ENCODE assay signal across 8 cellular contexts in genomic region chr6:43636312-43636667, GRCh38. TPM values are rescaled to one million over a fixed set of nuclear protein-coding genes. Genes with fewer than 3 reads are reported as not detected.
A peak's percentile ranks its signal among the peaks of the same experiment; 100 is the strongest.
DNase-seq lines count a peak whose midpoint lies in the region; ATAC-seq, FAIRE-seq and TF ChIP-seq lines count a peak whose summit lies in the region.

No MANE protein-coding gene starts in this region.

- peaks cover 15% of the 10 kb centered on the region for H3K36me3 Mint-ChIP-seq in type B pancreatic cell

- H3K4me1 ChIP-seq in KMS-11 (ENCODE audit: low read depth, poor library complexity, severe bottlenecking) (peaks cover 33% of the 10 kb centered on the region), K562 (replicated peaks in 1 of 2; ENCODE audit: control insufficient read depth in 2 of 2, insufficient read depth in 2 of 2, low read length in 2 of 2) (peaks cover 51 to 63% of the 10 kb centered on the region in 2 experiments), left lung (peaks cover 9 to 50% of the 10 kb centered on the region in 2 donors)

- no peak for TF ChIP-seq CTCF in KMS-11 (conservative IDR thresholded peaks at IDR 0.05; ENCODE audit: low read depth, low read length)
- no peak for TF ChIP-seq CTCF in K562 (IDR thresholded peaks at IDR 0.05 in 2 of 3, conservative IDR thresholded peaks at IDR 0.05 in 1 of 3; ENCODE audit: insufficient read depth in 2 of 3, low read depth in 1 of 3, low read length in 3 of 3)
- no peak for TF ChIP-seq CTCF in left lung (IDR thresholded peaks at IDR 0.05)
- no peak for TF ChIP-seq CTCF in type B pancreatic cell (conservative IDR thresholded peaks at IDR 0.05)

- H3K36me3 ChIP-seq in KMS-11 (ENCODE audit: insufficient read depth) (peaks cover 12% of the 10 kb centered on the region; the same call in 1 of the 2 replicates), K562 (ENCODE audit: control insufficient read depth, insufficient read depth, low read length) (peaks cover 46% of the 10 kb centered on the region), left lung (peaks cover 0 to 43% of the 10 kb centered on the region in 2 donors)

- peak overlapping the region; percentile 50; the same call in 1 of the 2 replicates for H3K27ac ChIP-seq in KMS-11
- peak overlapping the region; percentile 93 for H3K27ac ChIP-seq in K562 (ENCODE audit: extremely low read depth, low read depth, low read length)
- peak overlapping the region; percentile 29 to 79 for H3K27ac ChIP-seq in left lung

- FAIRE-seq in K562 (lab: Jason Lieb, UNC) = peak; percentile 11

- no peaks in the 10 kb centered on the region for H3K9me1 ChIP-seq in K562 (ENCODE audit: control insufficient read depth, insufficient read depth, low read length)

- H3K27me3 Mint-ChIP-seq in type B pancreatic cell = no peaks in the 10 kb centered on the region

- peak overlapping the region; percentile 100 for H3K4me3 Mint-ChIP-seq in type B pancreatic cell

- no peak overlapping the region for H3K4me3 ChIP-seq in KMS-11 (IDR thresholded peaks at IDR 0.05; ENCODE audit: insufficient read depth, low read depth, low read length)
- H3K4me3 ChIP-seq in K562 = peak overlapping the region; percentile 75
- H3K4me3 ChIP-seq in left lung = peak overlapping the region; percentile 64 to 80

- no TSS peak for BruUV-seq in K562 (replicated peaks; lab: Mats Ljungman, UMichigan)

- TF ChIP-seq RAD21 in K562 (CRISPR knock-in tag; conservative IDR thresholded peaks at IDR 0.05 in 1 of 2, IDR thresholded peaks at IDR 0.05 in 1 of 2) = no peak

- H3K4me2 ChIP-seq in KMS-11 (peak overlapping the region; percentile 92), K562 (ENCODE audit: insufficient read depth, low read length) (peak overlapping the region; percentile 98)

- ATAC-seq in GM18511 (IDR thresholded peaks at IDR 0.05; ENCODE audit: unreplicated experiment) (peak; percentile 21), K562 (peak; percentile 18), left lung (peak; percentile 50)

- POLR2A ChIA-PET in K562 (lab: Yijun Ruan, JAX) = interaction anchor here (0.6 to 11.8 kb wide), 13 partner anchors 7 to 138 kb away, joined by 3 to 206 read pairs (median 4); partner anchors contain the start of gene RSPH9

- 1% methylated on average over 7 of the region's 7 CpGs for WGBS in K562 (ENCODE audit: insufficient coverage, low coverage, missing lambda C conversion rate)

- intact Hi-C loops in K562 (cut with micrococcal nuclease) (loop anchor here (10.0 kb wide), 1 partner anchor 589 kb away; the partner anchor contains the start of gene SLC29A1), left lung (cut with DNase I) (no loop called here)

- in situ Hi-C loops in K562 (cut with MboI) = no loop called here

- H3K9ac ChIP-seq in KMS-11 = peak overlapping the region; percentile 75; the same call in 1 of the 2 replicates
- peak overlapping the region; percentile 92 to 99 for H3K9ac ChIP-seq in K562 (ENCODE audit: insufficient read depth in 1 of 2, low read depth in 2 of 2, low read length in 2 of 2)

- DNase-seq in K562 (ENCODE audit: extremely low read depth in 1 of 4, low spot score in 3 of 4) (peak in 1 of 4 experiments; percentile 43), left lung (no peak), type B pancreatic cell (ENCODE audit: extremely low spot score, unreplicated experiment) (no peak), NCI-H1694 (lab: John Stamatoyannopoulos, UW) (no peak), T1000 (lab: John Stamatoyannopoulos, UW) (no peak), HCEC 1CT (no peak)

- no peak for TF ChIP-seq POLR2A in K562 (conservative IDR thresholded peaks at IDR 0.05)

- no peaks in the 10 kb centered on the region for H3K9me3 Mint-ChIP-seq in type B pancreatic cell

- H3K79me2 ChIP-seq in KMS-11 (ENCODE audit: insufficient read depth, low read depth) = peaks cover 35% of the 10 kb centered on the region
- H3K79me2 ChIP-seq in K562 (ENCODE audit: control insufficient read depth, insufficient read depth, low read length) = peaks cover 61% of the 10 kb centered on the region

- peak overlapping the region; percentile 92 for H3K27ac Mint-ChIP-seq in type B pancreatic cell

- H3K27me3 ChIP-seq in KMS-11 (ENCODE audit: insufficient read depth, low read depth) (no peaks in the 10 kb centered on the region), K562 (ENCODE audit: control insufficient read depth in 2 of 2, insufficient read depth in 2 of 2, low read length in 2 of 2) (no peaks in the 10 kb centered on the region; a peak in 1 of 5 replicates), left lung (no peaks in the 10 kb centered on the region)

- H4K20me1 ChIP-seq in KMS-11 (ENCODE audit: insufficient read depth) = no peaks in the 10 kb centered on the region
- H4K20me1 ChIP-seq in K562 (replicated peaks; ENCODE audit: control insufficient read depth, insufficient read depth, low read length) = peaks cover 14% of the 10 kb centered on the region

- TF ChIP-seq EP300 in K562 (IDR thresholded peaks at IDR 0.05; ENCODE audit: low read length) = no peak

- H3K4me1 Mint-ChIP-seq in type B pancreatic cell (ENCODE audit: unreplicated experiment) = peaks cover 42% of the 10 kb centered on the region

- H3K9me3 ChIP-seq in K562 (replicated peaks; ENCODE audit: control insufficient read depth, insufficient read depth, low read depth, low read length) (no peaks in the 10 kb centered on the region), left lung (no peaks in the 10 kb centered on the region)

- CTCF ChIA-PET in K562 (lab: Yijun Ruan, JAX; ENCODE audit: low intra/inter-chr PET ratio) = no interaction called here

- peak overlapping the region; percentile 96; the same call in 1 of the 2 replicates for H2AFZ ChIP-seq in KMS-11 (ENCODE audit: low read depth)
- H2AFZ ChIP-seq in K562 (ENCODE audit: low read depth, low read length) = peak overlapping the region; percentile 94; the same call in 1 of the 2 replicates

RNA-seq across cellular contexts. Expression of gene MAD2L1BP, which starts 0.7 kb away (rescaled TPM):
- total RNA-seq in K562 (2011; cell fraction: chromatin; rRNA removed; ENCODE audit: low replicate concordance) = 89.9 and 155 TPM in 2 replicates
- 95.9 and 115 TPM in 2 replicates for total RNA-seq in K562 (2011; cell fraction: nucleolus; rRNA removed)
- total RNA-seq in K562 (2011; cell fraction: nucleoplasm; rRNA removed) = 87.8 and 100 TPM in 2 replicates
- total RNA-seq in K562 (2014; rRNA removed) = 69.7 and 78.1 TPM in 2 replicates
- 73.8 and 76.7 TPM in 2 replicates for total RNA-seq in K562 (2014; rRNA removed; fragmentation: Illumina TruSeq; extraction: Trizol)
- 73.2 and 75.1 TPM in 2 replicates for total RNA-seq in K562 (2015; rRNA removed; fragmentation: Illumina TruSeq; extraction: Trizol)
- 71.5 and 77.4 TPM in 2 replicates for total RNA-seq in K562 (2021)
- 120 TPM in 2 replicates for polyA plus RNA-seq in K562 (2011; rRNA removed)
- polyA plus RNA-seq in K562 (2011; cell fraction: cytosol; rRNA removed) = 173 and 183 TPM in 2 replicates
- polyA plus RNA-seq in K562 (2011; cell fraction: nucleus; rRNA removed) = 62.0 and 78.0 TPM in 2 replicates
- polyA plus RNA-seq in K562 (2012) = 49.6 and 65.4 TPM in 2 replicates
- 113 and 116 TPM in 2 replicates for polyA plus RNA-seq in K562 (2014; fragmentation: Illumina TruSeq; extraction: Trizol)
- polyA plus RNA-seq in K562 (2014; fragmentation: Nextera tagmentation; extraction: Ambion mirVana) = 100 to 1,000 TPM; 241 to 321 TPM
- 102 and 111 TPM in 2 replicates for polyA plus RNA-seq in K562 (2014; rRNA removed)
- 73.9 and 74.5 TPM in 2 replicates for polyA minus RNA-seq in K562 (2011; rRNA and poly(A)+ RNA removed)
- 33.5 and 38.0 TPM in 2 replicates for polyA minus RNA-seq in K562 (2011; cell fraction: cytosol; rRNA and poly(A)+ RNA removed)
- polyA minus RNA-seq in K562 (2011; cell fraction: nucleus; rRNA and poly(A)+ RNA removed) = 18.2 and 39.4 TPM in 2 replicates
- total RNA-seq in left lung = 10 to 100 TPM; 19.3 to 24.6 TPM
- total RNA-seq in type B pancreatic cell (ENCODE audit: low replicate concordance) = 33.3 and 40.0 TPM in 2 replicates

RNA-seq across cellular contexts. Expression of gene GTPBP2, which starts 7.2 kb away (rescaled TPM):
- total RNA-seq in K562 (2011; cell fraction: chromatin; rRNA removed; ENCODE audit: low replicate concordance) = 558 and 907 TPM in 2 replicates
- 446 and 460 TPM in 2 replicates for total RNA-seq in K562 (2011; cell fraction: nucleolus; rRNA removed)
- total RNA-seq in K562 (2011; cell fraction: nucleoplasm; rRNA removed) = 547 and 636 TPM in 2 replicates
- total RNA-seq in K562 (2014; rRNA removed) = 111 and 127 TPM in 2 replicates
- 92.5 and 99.4 TPM in 2 replicates for total RNA-seq in K562 (2014; rRNA removed; fragmentation: Illumina TruSeq; extraction: Trizol)
- total RNA-seq in K562 (2015; rRNA removed; fragmentation: Illumina TruSeq; extraction: Trizol) = 68.8 and 71.1 TPM in 2 replicates
- 121 and 162 TPM in 2 replicates for total RNA-seq in K562 (2021)
- polyA plus RNA-seq in K562 (2011; rRNA removed) = 184 and 259 TPM in 2 replicates
- polyA plus RNA-seq in K562 (2011; cell fraction: cytosol; rRNA removed) = 167 and 217 TPM in 2 replicates
- 1,016 and 1,080 TPM in 2 replicates for polyA plus RNA-seq in K562 (2011; cell fraction: nucleus; rRNA removed)
- 101 and 429 TPM in 2 replicates for polyA plus RNA-seq in K562 (2012)
- polyA plus RNA-seq in K562 (2014; fragmentation: Illumina TruSeq; extraction: Trizol) = 162 and 169 TPM in 2 replicates
- polyA plus RNA-seq in K562 (2014; fragmentation: Nextera tagmentation; extraction: Ambion mirVana) = 10 to 100 TPM; 48.4 to 60.9 TPM
- 171 and 196 TPM in 2 replicates for polyA plus RNA-seq in K562 (2014; rRNA removed)
- 87.3 and 97.4 TPM in 2 replicates for polyA minus RNA-seq in K562 (2011; rRNA and poly(A)+ RNA removed)
- 46.5 and 62.7 TPM in 2 replicates for polyA minus RNA-seq in K562 (2011; cell fraction: cytosol; rRNA and poly(A)+ RNA removed)
- polyA minus RNA-seq in K562 (2011; cell fraction: nucleus; rRNA and poly(A)+ RNA removed) = 121 and 183 TPM in 2 replicates
- total RNA-seq in left lung = 10 to 100 TPM; 58.6 to 73.0 TPM
- total RNA-seq in type B pancreatic cell (ENCODE audit: low replicate concordance) = 48.6 and 77.6 TPM in 2 replicates

RNA-seq across cellular contexts. Expression of gene RSPH9, which starts 8.5 kb away (rescaled TPM):
- total RNA-seq in K562 (2011; cell fraction: chromatin; rRNA removed; ENCODE audit: low replicate concordance) = 0.32 TPM in 1 of 2 replicates, not detected in the other
- total RNA-seq in K562 (2011; cell fraction: nucleolus; rRNA removed) = 0.17 TPM in 1 of 2 replicates, not detected in the other
- total RNA-seq in K562 (2011; cell fraction: nucleoplasm; rRNA removed) = 0.22 and 0.38 TPM in 2 replicates
- total RNA-seq in K562 (2014; rRNA removed) (0.05 TPM in 1 of 2 replicates, not detected in the other), K562 (2014; rRNA removed; fragmentation: Illumina TruSeq; extraction: Trizol) (not detected in 2 replicates), K562 (2015; rRNA removed; fragmentation: Illumina TruSeq; extraction: Trizol) (not detected in 2 replicates), K562 (2021) (not detected in 2 replicates), left lung (1 to 10 TPM in 1 of 2 donors, under 1 TPM in 1; 0.32 to 1.9 TPM), type B pancreatic cell (ENCODE audit: low replicate concordance) (0.14 and 0.53 TPM in 2 replicates)
- polyA plus RNA-seq in K562 (2011; rRNA removed) (0.04 TPM in 1 of 2 replicates, not detected in the other), K562 (2014; fragmentation: Illumina TruSeq; extraction: Trizol) (not detected in 2 replicates), K562 (2014; fragmentation: Nextera tagmentation; extraction: Ambion mirVana) (under 1 TPM; 0.39 to 0.60 TPM), K562 (2014; rRNA removed) (not detected in 2 replicates)
- not detected in 2 replicates for polyA plus RNA-seq in K562 (2011; cell fraction: cytosol; rRNA removed)
- 0.04 TPM in 1 of 2 replicates, not detected in the other for polyA plus RNA-seq in K562 (2011; cell fraction: nucleus; rRNA removed)
- 0.40 and 0.49 TPM in 2 replicates for polyA plus RNA-seq in K562 (2012)
- polyA minus RNA-seq in K562 (2011; rRNA and poly(A)+ RNA removed) = 0.11 and 0.15 TPM in 2 replicates
- not detected in 2 replicates for polyA minus RNA-seq in K562 (2011; cell fraction: cytosol; rRNA and poly(A)+ RNA removed)
- polyA minus RNA-seq in K562 (2011; cell fraction: nucleus; rRNA and poly(A)+ RNA removed) = 0.22 TPM in 1 of 2 replicates, not detected in the other

RNA-seq across cellular contexts. Expression of gene MRPS18A, which starts 51.3 kb away (rescaled TPM):
- 30.9 and 95.8 TPM in 2 replicates for total RNA-seq in K562 (2011; cell fraction: chromatin; rRNA removed; ENCODE audit: low replicate concordance)
- 81.3 and 96.7 TPM in 2 replicates for total RNA-seq in K562 (2011; cell fraction: nucleolus; rRNA removed)
- total RNA-seq in K562 (2011; cell fraction: nucleoplasm; rRNA removed) = 48.8 and 57.7 TPM in 2 replicates
- 130 and 161 TPM in 2 replicates for total RNA-seq in K562 (2014; rRNA removed)
- 63.9 and 87.5 TPM in 2 replicates for total RNA-seq in K562 (2014; rRNA removed; fragmentation: Illumina TruSeq; extraction: Trizol)
- total RNA-seq in K562 (2015; rRNA removed; fragmentation: Illumina TruSeq; extraction: Trizol) = 115 and 119 TPM in 2 replicates
- 102 and 104 TPM in 2 replicates for total RNA-seq in K562 (2021)
- polyA plus RNA-seq in K562 (2011; rRNA removed) = 104 and 112 TPM in 2 replicates
- polyA plus RNA-seq in K562 (2011; cell fraction: cytosol; rRNA removed) = 155 and 252 TPM in 2 replicates
- 54.3 and 56.2 TPM in 2 replicates for polyA plus RNA-seq in K562 (2011; cell fraction: nucleus; rRNA removed)
- polyA plus RNA-seq in K562 (2012) = 113 and 127 TPM in 2 replicates
- 159 and 185 TPM in 2 replicates for polyA plus RNA-seq in K562 (2014; fragmentation: Illumina TruSeq; extraction: Trizol)
- 100 to 1,000 TPM; 204 to 243 TPM for polyA plus RNA-seq in K562 (2014; fragmentation: Nextera tagmentation; extraction: Ambion mirVana)
- polyA plus RNA-seq in K562 (2014; rRNA removed) = 125 and 133 TPM in 2 replicates
- polyA minus RNA-seq in K562 (2011; rRNA and poly(A)+ RNA removed) = 78.1 and 100 TPM in 2 replicates
- polyA minus RNA-seq in K562 (2011; cell fraction: cytosol; rRNA and poly(A)+ RNA removed) = 41.0 and 52.2 TPM in 2 replicates
- polyA minus RNA-seq in K562 (2011; cell fraction: nucleus; rRNA and poly(A)+ RNA removed) = 41.9 and 47.8 TPM in 2 replicates
- 10 to 100 TPM; 27.0 to 32.5 TPM for total RNA-seq in left lung
- total RNA-seq in type B pancreatic cell (ENCODE audit: low replicate concordance) = 43.7 and 49.1 TPM in 2 replicates
